Comparison of ENCODE assay signal across 17 cellular contexts in the genomic region with DNA sequence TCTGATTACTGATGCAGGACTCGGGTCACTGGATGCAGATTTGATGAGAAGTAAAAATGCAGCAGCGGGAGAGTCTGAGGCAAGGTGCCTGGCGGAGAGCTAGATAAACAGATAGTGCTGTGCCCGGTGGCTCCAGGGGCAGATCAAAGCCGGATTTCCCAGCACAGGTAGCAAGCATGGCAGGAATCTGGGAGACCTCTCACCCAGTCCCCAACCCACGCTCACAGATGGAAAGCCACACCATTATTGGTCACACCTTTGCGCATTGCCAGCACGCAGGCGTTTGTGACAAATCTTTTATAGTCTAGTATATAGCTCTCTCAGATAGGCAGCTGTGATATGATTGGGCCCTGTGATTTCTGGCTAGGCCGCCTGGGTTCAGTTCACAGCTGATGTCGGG. TPM values are rescaled to one million over a fixed set of nuclear protein-coding genes. Genes with fewer than 3 reads are reported as not detected.
A peak's percentile ranks its signal among the peaks of the same experiment; 100 is the strongest.
DNase-seq lines count a peak whose midpoint lies in the region; ATAC-seq and TF ChIP-seq lines count a peak whose summit lies in the region.
"Had no signal": no experiment of that assay in that cellular context is flagged by ENCODE, and none has a peak within 500 bp of the region (broad histone marks: within the 10 kb centered on the region; RNA-seq: fewer than 3 reads in every experiment).

No MANE protein-coding gene starts in this region.

- H3K14ac ChIP-seq in IMR-90 (replicated peaks; ENCODE audit: low read depth, low read length) = no peak overlapping the region

- H4K20me1 ChIP-seq in IMR-90 (ENCODE audit: insufficient read depth, low read length) (no peaks in the 10 kb centered on the region), SU-DHL-6 (ENCODE audit: low read depth, low read length) (no peaks in the 10 kb centered on the region)

- H3K9ac ChIP-seq in IMR-90 (ENCODE audit: low read depth, low read length) = no peak overlapping the region
- H3K9ac ChIP-seq in SU-DHL-6 (ENCODE audit: low read length) = no peak overlapping the region

- CTCF ChIA-PET in IMR-90 (lab: Yijun Ruan, JAX) = interaction anchor here (0.6 kb wide), 1 partner anchor 32 kb away, joined by 4 read pairs; no protein-coding TSS in a partner anchor

- no peaks in the 10 kb centered on the region for H3K79me1 ChIP-seq in IMR-90 (ENCODE audit: low read depth in 1 of 2, low read length in 2 of 2)

- H3K9me3 ChIP-seq in IMR-90 (ENCODE audit: control insufficient read depth, insufficient read depth, low read length) = no peaks in the 10 kb centered on the region
- H3K9me3 ChIP-seq in SU-DHL-6 (ENCODE audit: insufficient read depth, low read length) = no peaks in the 10 kb centered on the region
- H3K9me3 ChIP-seq in mucosa of descending colon = no peaks in the 10 kb centered on the region
- no peaks in the 10 kb centered on the region for H3K9me3 ChIP-seq in thyroid gland
- H3K9me3 ChIP-seq: BE2C had no signal

- POLR2A ChIA-PET in IMR-90 (lab: Charles Lee; ENCODE audit: unreplicated experiment) = no interaction called here

- no peak overlapping the region for H3K4ac ChIP-seq in IMR-90 (ENCODE audit: low read depth, low read length)

- H4K8ac ChIP-seq in IMR-90 (ENCODE audit: low read depth in 2 of 2, low read length in 2 of 2) = no peak overlapping the region

- in situ Hi-C loops in IMR-90 (cut with MboI; ENCODE audit: low sequenced_read_pairs) = no loop called here

- no peak overlapping the region for H4K5ac ChIP-seq in IMR-90 (ENCODE audit: low read depth, low read length)

- no peaks in the 10 kb centered on the region for H3K9me1 ChIP-seq in IMR-90 (ENCODE audit: insufficient read depth, low read length)

- no peak for ATAC-seq in IMR-90 (ENCODE audit: low read depth)
- peak; percentile 99 for ATAC-seq in mucosa of descending colon
- ATAC-seq: PC-3 had no signal

- H3K27me3 ChIP-seq in IMR-90 (ENCODE audit: control insufficient read depth, insufficient read depth, low read length) (no peaks in the 10 kb centered on the region), SU-DHL-6 (ENCODE audit: low read length) (no peaks in the 10 kb centered on the region), thyroid gland (no peaks in the 10 kb centered on the region)
- H3K27me3 ChIP-seq: BE2C had no signal

- no peak overlapping the region for H2BK20ac ChIP-seq in IMR-90 (ENCODE audit: low read depth, low read length)

- no TSS peak for BruUV-seq in IMR-90 (replicated peaks; lab: Mats Ljungman, UMichigan)

- TF ChIP-seq RAD21 in IMR-90 (IDR thresholded peaks at IDR 0.05; ENCODE audit: low read length) = no peak

- H3K4me2 ChIP-seq in IMR-90 (ENCODE audit: low read depth, low read length) = no peak overlapping the region
- H3K4me2 ChIP-seq in SU-DHL-6 (ENCODE audit: low read depth, low read length, poor library complexity, severe bottlenecking) = no peak overlapping the region

- no peak overlapping the region for H2BK120ac ChIP-seq in IMR-90 (ENCODE audit: low read depth, low read length)

- H2BK15ac ChIP-seq in IMR-90 (ENCODE audit: low read depth, low read length) = no peak overlapping the region

- H3K79me2 ChIP-seq in SU-DHL-6 (ENCODE audit: insufficient read depth, low read length) = no peaks in the 10 kb centered on the region

- H3K18ac ChIP-seq in IMR-90 (ENCODE audit: low read depth, low read length) = no peak overlapping the region

- H3K56ac ChIP-seq in IMR-90 (ENCODE audit: extremely low read depth, insufficient read depth, low read length) = no peak overlapping the region

- H3K36me3 ChIP-seq in IMR-90 (ENCODE audit: control insufficient read depth, insufficient read depth, low read length) (no peaks in the 10 kb centered on the region), SU-DHL-6 (ENCODE audit: low read length) (no peaks in the 10 kb centered on the region), mucosa of descending colon (ENCODE audit: low read depth) (no peaks in the 10 kb centered on the region), thyroid gland (no peaks in the 10 kb centered on the region)
- H3K36me3 ChIP-seq: BE2C had no signal

- no peak overlapping the region for H3K23ac ChIP-seq in IMR-90 (ENCODE audit: low read depth, low read length)

- H4K91ac ChIP-seq in IMR-90 (ENCODE audit: insufficient read depth, low read depth, low read length) = no peak overlapping the region

- H3K27ac ChIP-seq in IMR-90 (ENCODE audit: insufficient read depth, low read length) (no peak overlapping the region), SU-DHL-6 (ENCODE audit: low read depth, low read length) (no peak overlapping the region), thyroid gland (peak overlapping the region in 1 of 3 donors; percentile 30)

- H2AK5ac ChIP-seq in IMR-90 (ENCODE audit: low read depth, low read length) = no peak overlapping the region

- H3K4me1 ChIP-seq in IMR-90 (ENCODE audit: control insufficient read depth, insufficient read depth, low read length) = peaks cover 7% of the 10 kb centered on the region; the same call in 1 of the 2 replicates
- peaks cover 5% of the 10 kb centered on the region for H3K4me1 ChIP-seq in mucosa of descending colon (ENCODE audit: low read depth)
- peaks cover 12 to 20% of the 10 kb centered on the region in 2 donors for H3K4me1 ChIP-seq in thyroid gland

- TF ChIP-seq CTCF in IMR-90 (conservative IDR thresholded peaks at IDR 0.05; ENCODE audit: low read depth, low read length) (no peak), SU-DHL-6 (IDR thresholded peaks at IDR 0.05; ENCODE audit: insufficient read depth, low read length, poor library complexity, severe bottlenecking) (no peak), mucosa of descending colon (IDR thresholded peaks at IDR 0.05) (no peak), thyroid gland (IDR thresholded peaks at IDR 0.05) (no peak)

- no peaks in the 10 kb centered on the region for H3F3A ChIP-seq in SU-DHL-6 (ENCODE audit: insufficient read depth)

- TF ChIP-seq POLR2A in IMR-90 (IDR thresholded peaks at IDR 0.05; ENCODE audit: low read depth, low read length) = no peak
- TF ChIP-seq POLR2A in thyroid gland (IDR thresholded peaks at IDR 0.05) = no peak

- H3K9me2 ChIP-seq in SU-DHL-6 (replicated peaks; ENCODE audit: insufficient read depth, low read length) = no peaks in the 10 kb centered on the region

- H2AK9ac ChIP-seq in IMR-90 (replicated peaks; ENCODE audit: low read depth, low read length, poor library complexity) = no peak overlapping the region

- DNase-seq in IMR-90 (no peak), mucosa of descending colon (peak; percentile 77 to 85 (median 79)), thyroid gland (peak; percentile 12 to 23), NK-92 (lab: John Stamatoyannopoulos, UW; ENCODE audit: unreplicated experiment) (no peak), kidney glomerular epithelial cell (lab: John Stamatoyannopoulos, UW) (no peak)
- DNase-seq in activated CD4-positive, alpha-beta T cell treated with anti-CD3 and anti-CD28 coated beads for 4 hours = no peak
- DNase-seq: CD4-positive, alpha-beta memory T cell; DND-41; GDM1; NCI-H1436 treated with DMSO at 0.1 percent for 48 hours; NCI-H2107; NCI-H226; NCI-H69; PC-3 had no signal

- H2BK5ac ChIP-seq in IMR-90 (ENCODE audit: low read depth, low read length, poor library complexity, severe bottlenecking) = no peak overlapping the region

- no peak overlapping the region for H3K4me3 ChIP-seq in IMR-90 (ENCODE audit: insufficient read depth, low read depth, low read length)
- H3K4me3 ChIP-seq in SU-DHL-6 (ENCODE audit: insufficient read depth, low read length, poor library complexity, severe bottlenecking) = no peak overlapping the region
- H3K4me3 ChIP-seq in mucosa of descending colon = no peak overlapping the region
- no peak overlapping the region for H3K4me3 ChIP-seq in thyroid gland (replicated peaks in 1 of 3)
- H3K4me3 ChIP-seq: SK-N-MC had no signal

- intact Hi-C loops in IMR-90 (cut with micrococcal nuclease) = no loop called here
- intact Hi-C loops in mucosa of descending colon (cut with DNase I, micrococcal nuclease) = no loop called here
- intact Hi-C loops in thyroid gland (cut with DNase I) = no loop called here

- H2AFZ ChIP-seq in IMR-90 (replicated peaks; ENCODE audit: low read length, poor library complexity) (peak overlapping the region; percentile 13), SU-DHL-6 (ENCODE audit: low read depth, low read length, severe bottlenecking) (peak overlapping the region; percentile 68)

- WGBS in IMR-90 (ENCODE audit: extremely low coverage in 2 of 2, insufficient read length in 1 of 2), 2 experiments = 83% methylated on average over 2 of the region's 11 CpGs; no CpG with 5 or more reads in 1 of the 2 experiments
- 75 to 76% methylated on average over 11 of the region's 11 CpGs for WGBS in thyroid gland, 2 donors

- dilution Hi-C loops in IMR-90 (cut with HindIII; ENCODE audit: low sequenced_read_pairs, unreplicated experiment) = no loop called here

TF ChIP-seq in IMR-90, 13 proteins besides CTCF, POLR2A, EP300 and RAD21 (continues in another document):
- TF ChIP-seq RCOR1 (IDR thresholded peaks at IDR 0.05; ENCODE audit: insufficient replicate concordance, low read length) = no peak
- TF ChIP-seq FOS (IDR thresholded peaks at IDR 0.05; ENCODE audit: low read depth, low read length) = no peak
- no peak for TF ChIP-seq CEBPB (IDR thresholded peaks at IDR 0.05; ENCODE audit: low read depth, low read length)
- TF ChIP-seq NFE2L2 (IDR thresholded peaks at IDR 0.05; ENCODE audit: low read depth, low read length) = no peak
- TF ChIP-seq, protein P1, sequence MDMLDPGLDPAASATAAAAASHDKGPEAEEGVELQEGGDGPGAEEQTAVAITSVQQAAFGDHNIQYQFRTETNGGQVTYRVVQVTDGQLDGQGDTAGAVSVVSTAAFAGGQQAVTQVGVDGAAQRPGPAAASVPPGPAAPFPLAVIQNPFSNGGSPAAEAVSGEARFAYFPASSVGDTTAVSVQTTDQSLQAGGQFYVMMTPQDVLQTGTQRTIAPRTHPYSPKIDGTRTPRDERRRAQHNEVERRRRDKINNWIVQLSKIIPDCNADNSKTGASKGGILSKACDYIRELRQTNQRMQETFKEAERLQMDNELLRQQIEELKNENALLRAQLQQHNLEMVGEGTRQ (IDR thresholded peaks at IDR 0.05; ENCODE audit: low read depth, low read length) = no peak
- no peak for TF ChIP-seq SMC3 (IDR thresholded peaks at IDR 0.05; ENCODE audit: low read depth, low read length)
- TF ChIP-seq CHD1 (IDR thresholded peaks at IDR 0.05; ENCODE audit: low read depth, low read length) = no peak
- no peak for TF ChIP-seq MAFK (IDR thresholded peaks at IDR 0.05; ENCODE audit: low read depth, low read length)
- no peak for TF ChIP-seq MAZ (IDR thresholded peaks at IDR 0.05; ENCODE audit: borderline replicate concordance, low read depth, low read length)
- TF ChIP-seq BHLHE40 (IDR thresholded peaks at IDR 0.05; ENCODE audit: low read depth, low read length) = no peak
- no peak for TF ChIP-seq RFX5 (IDR thresholded peaks at IDR 0.05; ENCODE audit: low read depth, low read length)

RNA-seq across cellular contexts. Expression of gene NFAT5, which starts 42.2 kb away (rescaled TPM):
- total RNA-seq in IMR-90 (2012; rRNA removed) (16.9 and 20.1 TPM in 2 replicates), mucosa of descending colon (10 to 100 TPM; 29.1 to 48.4 (median 39.8) TPM), thyroid gland (100 to 1,000 TPM in 2 of 4 donors, 10 to 100 TPM in 2; 76.1 to 122 (median 102) TPM)
- 10.8 and 10.9 TPM in 2 replicates for polyA plus RNA-seq in IMR-90 (2012; rRNA removed)
- polyA plus RNA-seq in IMR-90 (2012; cell fraction: cytosol; rRNA removed) = 1.7 and 1.8 TPM in 2 replicates
- 10.2 and 78.3 TPM in 2 replicates for polyA plus RNA-seq in IMR-90 (2012; cell fraction: nucleus; rRNA removed; ENCODE audit: low replicate concordance)

Comparison
In these comparisons a context has a peak if more than half of its experiments do, and no peak if none do; other contexts are left out.
1. DNase-seq: peak in mucosa of descending colon (3 of 3) and thyroid gland (2 of 2); none in IMR-90 (single experiment), NK-92 (single experiment), kidney glomerular epithelial cell (single experiment) and activated CD4-positive, alpha-beta T cell treated with anti-CD3 and anti-CD28 coated beads for 4 hours (0 of 2).